In genomic region chr3:7787871-7788828, GRCh38 we compare ENCODE assay signal across 16 cellular contexts.
DNase-seq lines count a peak whose midpoint lies in the region; ATAC-seq and TF ChIP-seq lines count a peak whose summit lies in the region.
"Had no signal": no experiment of that assay in that cellular context is flagged by ENCODE, and none has a peak within 500 bp of the region (broad histone marks: within the 10 kb centered on the region; RNA-seq: fewer than 3 reads in every experiment).

No MANE protein-coding gene starts in this region.

- no peaks in the 10 kb centered on the region for H4K20me1 ChIP-seq in H9 (ENCODE audit: control insufficient read depth, insufficient read depth, insufficient read length)

- peaks cover 2% of the 10 kb centered on the region; the same call in 1 of the 2 replicates for H3K27me3 Mint-ChIP-seq in H9 (ENCODE audit: low read depth)
- H3K27me3 Mint-ChIP-seq: CD4-positive, CD25-positive, alpha-beta regulatory T cell; effector memory CD8-positive, alpha-beta T cell had no signal

- H3K27ac ChIP-seq in H9 (ENCODE audit: insufficient read length, low read depth, low read length) (peak overlapping the region; percentile 64), psoas muscle (no peak overlapping the region)
- H3K27ac ChIP-seq: thyroid gland had no signal

- H2AFZ ChIP-seq in H9 (ENCODE audit: low read length), result no peak overlapping the region

- H2BK15ac ChIP-seq in H9 (ENCODE audit: low read depth, low read length), result no peak overlapping the region

- H2BK5ac ChIP-seq in H9 (ENCODE audit: insufficient read length, low read length), result no peak overlapping the region

- H4K8ac ChIP-seq in H9 (replicated peaks; ENCODE audit: insufficient read length, low read depth, low read length), result no peak overlapping the region

- peaks cover 5% of the 10 kb centered on the region for H3K9me3 ChIP-seq in H9 (ENCODE audit: control insufficient read depth, low read depth, low read length)
- no peaks in the 10 kb centered on the region for H3K9me3 ChIP-seq in psoas muscle
- H3K9me3 ChIP-seq: thyroid gland had no signal

- H2BK120ac ChIP-seq in H9 (ENCODE audit: low read depth, low read length, poor library complexity, severe bottlenecking), result no peak overlapping the region

- no peaks in the 10 kb centered on the region for H3K36me3 ChIP-seq in psoas muscle (ENCODE audit: insufficient read depth in 1 of 2, low read depth in 1 of 2)
- H3K36me3 ChIP-seq: thyroid gland had no signal

- H3K9ac ChIP-seq in H9 (ENCODE audit: extremely low read depth, insufficient read length, low read length), result no peak overlapping the region

- no peak overlapping the region for H3K14ac ChIP-seq in H9 (ENCODE audit: insufficient read depth, low read length)

- TF ChIP-seq CTCF in H9 (conservative IDR thresholded peaks at IDR 0.05), result peak; percentile 37; the same call in 1 of the 3 replicates
- peak; percentile 31 for TF ChIP-seq CTCF in epithelial cell of proximal tubule (conservative IDR thresholded peaks at IDR 0.05; ENCODE audit: low read depth, low read length)
- TF ChIP-seq CTCF in psoas muscle (IDR thresholded peaks at IDR 0.05), result no peak

- no peak overlapping the region for H3K4ac ChIP-seq in H9 (ENCODE audit: low read depth, low read length)

- ATAC-seq in GM21723 (IDR thresholded peaks at IDR 0.05; ENCODE audit: unreplicated experiment) (no peak), psoas muscle (no peak), HG03439 (IDR thresholded peaks at IDR 0.05; ENCODE audit: unreplicated experiment) (no peak)
- ATAC-seq: effector memory CD8-positive, alpha-beta T cell; naive thymus-derived CD8-positive, alpha-beta T cell had no signal

- H4K91ac ChIP-seq in H9 (ENCODE audit: insufficient read length, low read depth, low read length), result no peak overlapping the region

- no peaks in the 10 kb centered on the region for H3K79me2 ChIP-seq in H9 (ENCODE audit: insufficient read depth, low read length)

- H3T11ph ChIP-seq in H9 (ENCODE audit: low read length), result no peak overlapping the region

- H2BK12ac ChIP-seq in H9 (ENCODE audit: insufficient read length, low read depth, low read length), result no peak overlapping the region

- H3K36me3 Mint-ChIP-seq in H9 (ENCODE audit: insufficient read depth in 1 of 3, low read depth in 3 of 3), result peaks cover 15 to 24% (median 20%) of the 10 kb centered on the region in 3 experiments
- H3K36me3 Mint-ChIP-seq: CD4-positive, CD25-positive, alpha-beta regulatory T cell; naive thymus-derived CD8-positive, alpha-beta T cell had no signal

- no peak overlapping the region for H3K4me3 Mint-ChIP-seq in H9
- H3K4me3 Mint-ChIP-seq: CD4-positive, CD25-positive, alpha-beta regulatory T cell; effector memory CD8-positive, alpha-beta T cell; naive thymus-derived CD8-positive, alpha-beta T cell had no signal

- H3K4me1 Mint-ChIP-seq in H9, result peaks cover 38 to 42% of the 10 kb centered on the region in 2 experiments
- H3K4me1 Mint-ChIP-seq: CD4-positive, CD25-positive, alpha-beta regulatory T cell; naive thymus-derived CD8-positive, alpha-beta T cell had no signal

- no peaks in the 10 kb centered on the region for H3K23me2 ChIP-seq in H9 (ENCODE audit: insufficient read length, low read depth, low read length, poor library complexity, severe bottlenecking)

- H3K56ac ChIP-seq in H9 (ENCODE audit: insufficient read length, low read depth, low read length), result no peak overlapping the region

- no peaks in the 10 kb centered on the region for H3K79me1 ChIP-seq in H9 (ENCODE audit: insufficient read depth, low read depth, low read length, poor library complexity, severe bottlenecking)

- WGBS in H9 (ENCODE audit: extremely low coverage, insufficient read length, low lambda C conversion rate), result no CpG with 5 or more reads among the region's 5 CpGs
- 56 to 57% (median 57%) methylated on average over 5 of the region's 5 CpGs for WGBS in psoas muscle, 3 donors

- intact Hi-C loops in psoas muscle (cut with DNase I), result no loop called here

- peak overlapping the region in 2 of 3 experiments; percentile 10 to 41; a peak in 4 of 7 replicates for H3K27ac Mint-ChIP-seq in H9
- H3K27ac Mint-ChIP-seq: CD4-positive, CD25-positive, alpha-beta regulatory T cell; effector memory CD8-positive, alpha-beta T cell; naive thymus-derived CD8-positive, alpha-beta T cell had no signal

- H3K4me2 ChIP-seq in H9 (ENCODE audit: insufficient read depth, insufficient read length, low read length), result peak overlapping the region; percentile 45

- H2AK5ac ChIP-seq in H9 (ENCODE audit: insufficient read length, low read length), result no peak overlapping the region

- H3K27me3 ChIP-seq in H9 (ENCODE audit: insufficient read depth, low read length) (no peaks in the 10 kb centered on the region; the same call in 1 of the 2 replicates), psoas muscle (ENCODE audit: insufficient read depth in 3 of 3, low read length in 2 of 3) (no peaks in the 10 kb centered on the region)
- H3K27me3 ChIP-seq: thyroid gland had no signal

- peaks cover 7% of the 10 kb centered on the region; the same call in 1 of the 2 replicates for H3K4me1 ChIP-seq in H9 (ENCODE audit: insufficient read depth, low read length)
- no peaks in the 10 kb centered on the region for H3K4me1 ChIP-seq in psoas muscle
- H3K4me1 ChIP-seq: thyroid gland had no signal

- H3K4me3 ChIP-seq in epithelial cell of proximal tubule (ENCODE audit: low read depth, low read length) (no peak overlapping the region), psoas muscle (no peak overlapping the region)
- H3K4me3 ChIP-seq: thyroid gland had no signal

- H2BK20ac ChIP-seq in H9 (ENCODE audit: low read depth, low read length, poor library complexity, severe bottlenecking), result no peak overlapping the region

- H3K18ac ChIP-seq in H9 (ENCODE audit: insufficient read length, low read depth, low read length), result no peak overlapping the region

- H3K9me3 Mint-ChIP-seq in H9, result peaks cover 21 to 24% of the 10 kb centered on the region in 2 experiments

- DNase-seq in H9 (no peak), OCI-M1 (lab: John Stamatoyannopoulos, UW) (peak; percentile 12), epithelial cell of proximal tubule (ENCODE audit: low read depth) (peak; percentile 23), mucosa of gallbladder (ENCODE audit: low spot score) (peak; percentile 14), psoas muscle (no peak)
- DNase-seq: activated effector memory CD4-positive, alpha-beta T cell treated with anti-CD3 and anti-CD28 coated beads, Interleukin-2, amount 50 U/mL, for 16 hours; anterior cingulate cortex; CD4-positive, CD25-positive, alpha-beta regulatory T cell; effector memory CD8-positive, alpha-beta T cell; naive thymus-derived CD8-positive, alpha-beta T cell; NCI-H2107; stimulated activated CD4-positive, alpha-beta T cell treated with anti-CD3 and anti-CD28 coated beads, Interleukin-1b, Interleukin-23, amount 100 ng/mL, for 48 hours; stimulated activated CD8-positive, alpha-beta memory T cell treated with anti-CD3 and anti-CD28 coated beads, Interleukin-4, amount 100 ng/mL, for 48 hours; thyroid gland had no signal

- H3K23ac ChIP-seq in H9 (ENCODE audit: insufficient read length, low read depth, low read length), result no peak overlapping the region

- H4K5ac ChIP-seq in H9 (ENCODE audit: insufficient read length, low read depth, low read length), result no peak overlapping the region

Comparison
In these comparisons a context has a peak if more than half of its experiments do, and no peak if none do; other contexts are left out.
1. DNase-seq: peak in OCI-M1 (single experiment), epithelial cell of proximal tubule (single experiment) and mucosa of gallbladder (single experiment); none in H9 (single experiment) and psoas muscle (0 of 2).